In the genomic region with DNA sequence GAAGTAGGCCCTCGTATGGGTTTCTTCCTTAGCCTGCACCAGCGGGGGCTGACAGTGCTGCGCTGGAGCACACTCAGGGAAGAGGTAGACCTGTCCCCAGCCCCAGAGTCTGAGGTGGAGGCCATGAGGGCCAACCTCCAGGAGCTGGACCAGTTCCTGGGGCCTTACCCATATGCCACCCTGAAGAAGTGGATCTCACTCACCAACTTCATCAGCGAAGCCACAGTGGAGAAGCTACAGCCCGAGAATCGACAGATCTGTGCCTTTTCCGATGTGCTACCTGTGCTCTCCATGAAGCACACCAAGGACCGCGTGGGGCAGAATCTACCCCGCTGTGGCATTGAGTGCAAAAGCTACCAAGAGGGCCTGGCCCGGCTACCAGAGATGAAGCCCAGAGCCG, we compare ENCODE assay signal across 8 cellular contexts.
"Had no signal": no experiment of that assay in that cellular context is flagged by ENCODE, and none has a peak within 500 bp of the region (broad histone marks: within the 10 kb centered on the region; RNA-seq: fewer than 3 reads in every experiment).

No MANE protein-coding gene starts in this region.

- H3K27ac Mint-ChIP-seq: GM23338 had no signal

- H3K4me2 ChIP-seq: GM23338 had no signal

- FAIRE-seq: H1, H54, K562 had no signal

- ATAC-seq: GM23338, K562 had no signal

- H3K4me3 Mint-ChIP-seq: GM23338, H9 had no signal

- H2AFZ ChIP-seq: GM23338 had no signal

- H3K4me3 ChIP-seq: GM23338, K562 had no signal

- H3K9me3 Mint-ChIP-seq: GM23338, H9 had no signal

- DNase-seq: H9, HCEC 1CT, IMR-90, KG1 had no signal
